In the genomic region with DNA sequence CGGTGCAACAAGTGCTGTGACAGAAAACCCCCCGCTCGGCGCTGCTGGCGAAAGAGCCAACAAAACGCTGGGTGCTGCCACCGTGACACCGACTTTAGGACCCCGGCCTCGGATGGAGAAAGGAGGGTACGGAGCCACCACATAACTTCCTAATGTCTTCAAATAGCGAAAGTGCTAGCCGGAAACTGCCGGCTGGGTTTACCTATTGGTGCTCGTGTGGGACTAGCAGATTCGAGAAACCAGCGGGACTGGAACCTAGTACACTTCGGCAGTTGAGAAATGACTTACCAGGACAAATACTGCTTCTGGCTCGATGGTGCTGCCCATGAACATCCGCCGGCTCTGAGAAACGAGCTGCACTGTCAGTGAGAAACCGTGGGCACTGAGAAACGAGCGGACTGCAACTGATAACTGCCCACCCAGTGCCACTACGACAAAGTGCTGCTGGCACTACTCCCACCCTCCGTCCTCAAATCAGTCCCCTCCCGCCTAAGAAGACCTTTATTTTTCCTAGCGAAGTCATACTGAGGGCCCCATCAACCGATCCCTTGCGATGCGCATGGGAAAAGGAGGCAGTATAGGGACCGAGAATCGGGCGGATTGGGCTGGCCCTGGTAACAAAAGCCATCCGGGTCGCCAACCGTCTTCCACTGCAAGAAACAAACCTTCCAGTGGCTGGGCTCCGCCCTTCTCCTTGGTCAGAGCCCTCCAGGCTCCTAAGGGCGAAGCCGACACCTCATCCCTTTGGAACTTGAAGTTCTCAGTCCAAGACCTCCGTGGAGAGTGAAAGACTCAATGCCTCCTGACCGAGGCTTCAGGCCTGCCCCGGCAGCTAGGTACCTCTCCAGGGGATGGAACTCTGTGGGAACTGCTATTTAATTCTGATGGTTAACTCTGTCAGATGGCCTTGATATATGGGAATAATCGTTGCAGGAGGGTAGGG, we compare ENCODE assay signal across 1 cellular context.
TF ChIP-seq lines count a peak whose summit lies in the region.

No MANE protein-coding gene starts in this region.

TF ChIP-seq in HepG2, 621 proteins besides CTCF, POLR2A, EP300 and RAD21 (continued from another document):
- TF ChIP-seq, protein P1, sequence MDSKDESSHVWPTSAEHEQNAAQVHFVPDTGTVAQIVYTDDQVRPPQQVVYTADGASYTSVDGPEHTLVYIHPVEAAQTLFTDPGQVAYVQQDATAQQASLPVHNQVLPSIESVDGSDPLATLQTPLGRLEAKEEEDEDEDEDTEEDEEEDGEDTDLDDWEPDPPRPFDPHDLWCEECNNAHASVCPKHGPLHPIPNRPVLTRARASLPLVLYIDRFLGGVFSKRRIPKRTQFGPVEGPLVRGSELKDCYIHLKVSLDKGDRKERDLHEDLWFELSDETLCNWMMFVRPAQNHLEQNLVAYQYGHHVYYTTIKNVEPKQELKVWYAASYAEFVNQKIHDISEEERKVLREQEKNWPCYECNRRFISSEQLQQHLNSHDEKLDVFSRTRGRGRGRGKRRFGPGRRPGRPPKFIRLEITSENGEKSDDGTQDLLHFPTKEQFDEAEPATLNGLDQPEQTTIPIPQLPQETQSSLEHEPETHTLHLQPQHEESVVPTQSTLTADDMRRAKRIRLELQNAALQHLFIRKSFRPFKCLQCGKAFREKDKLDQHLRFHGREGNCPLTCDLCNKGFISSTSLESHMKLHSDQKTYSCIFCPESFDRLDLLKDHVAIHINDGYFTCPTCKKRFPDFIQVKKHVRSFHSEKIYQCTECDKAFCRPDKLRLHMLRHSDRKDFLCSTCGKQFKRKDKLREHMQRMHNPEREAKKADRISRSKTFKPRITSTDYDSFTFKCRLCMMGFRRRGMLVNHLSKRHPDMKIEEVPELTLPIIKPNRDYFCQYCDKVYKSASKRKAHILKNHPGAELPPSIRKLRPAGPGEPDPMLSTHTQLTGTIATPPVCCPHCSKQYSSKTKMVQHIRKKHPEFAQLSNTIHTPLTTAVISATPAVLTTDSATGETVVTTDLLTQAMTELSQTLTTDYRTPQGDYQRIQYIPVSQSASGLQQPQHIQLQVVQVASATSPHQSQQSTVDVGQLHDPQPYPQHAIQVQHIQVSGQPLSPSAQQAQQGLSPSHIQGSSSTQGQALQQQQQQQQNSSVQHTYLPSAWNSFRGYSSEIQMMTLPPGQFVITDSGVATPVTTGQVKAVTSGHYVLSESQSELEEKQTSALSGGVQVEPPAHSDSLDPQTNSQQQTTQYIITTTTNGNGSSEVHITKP (CRISPR knock-in tag; IDR thresholded peaks at IDR 0.05; ENCODE audit: low read depth) = no peak
- TF ChIP-seq, protein P2, sequence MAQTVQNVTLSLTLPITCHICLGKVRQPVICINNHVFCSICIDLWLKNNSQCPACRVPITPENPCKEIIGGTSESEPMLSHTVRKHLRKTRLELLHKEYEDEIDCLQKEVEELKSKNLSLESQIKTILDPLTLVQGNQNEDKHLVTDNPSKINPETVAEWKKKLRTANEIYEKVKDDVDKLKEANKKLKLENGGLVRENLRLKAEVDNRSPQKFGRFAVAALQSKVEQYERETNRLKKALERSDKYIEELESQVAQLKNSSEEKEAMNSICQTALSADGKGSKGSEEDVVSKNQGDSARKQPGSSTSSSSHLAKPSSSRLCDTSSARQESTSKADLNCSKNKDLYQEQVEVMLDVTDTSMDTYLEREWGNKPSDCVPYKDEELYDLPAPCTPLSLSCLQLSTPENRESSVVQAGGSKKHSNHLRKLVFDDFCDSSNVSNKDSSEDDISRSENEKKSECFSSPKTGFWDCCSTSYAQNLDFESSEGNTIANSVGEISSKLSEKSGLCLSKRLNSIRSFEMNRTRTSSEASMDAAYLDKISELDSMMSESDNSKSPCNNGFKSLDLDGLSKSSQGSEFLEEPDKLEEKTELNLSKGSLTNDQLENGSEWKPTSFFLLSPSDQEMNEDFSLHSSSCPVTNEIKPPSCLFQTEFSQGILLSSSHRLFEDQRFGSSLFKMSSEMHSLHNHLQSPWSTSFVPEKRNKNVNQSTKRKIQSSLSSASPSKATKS (CRISPR knock-in tag; IDR thresholded peaks at IDR 0.05) = no peak
- TF ChIP-seq SRY (CRISPR knock-in tag; IDR thresholded peaks at IDR 0.05) (no peak), ZNF607 (CRISPR knock-in tag; IDR thresholded peaks at IDR 0.05; ENCODE audit: borderline replicate concordance) (no peak), ZNF629 (CRISPR knock-in tag; conservative IDR thresholded peaks at IDR 0.05) (no peak), POLR2AphosphoS5 (IDR thresholded peaks at IDR 0.05; ENCODE audit: low read depth, low read length) (peak; percentile 57), NAIF1 (CRISPR knock-in tag; IDR thresholded peaks at IDR 0.05; ENCODE audit: borderline replicate concordance) (no peak), ZNF737 (CRISPR knock-in tag; IDR thresholded peaks at IDR 0.05; ENCODE audit: borderline replicate concordance) (no peak), SPEN (CRISPR knock-in tag; IDR thresholded peaks at IDR 0.05; ENCODE audit: low read depth) (peak; percentile 57), ZNF546 (CRISPR knock-in tag; conservative IDR thresholded peaks at IDR 0.05) (no peak), PLRG1 (conservative IDR thresholded peaks at IDR 0.05) (no peak), ATAD3A (CRISPR knock-in tag; IDR thresholded peaks at IDR 0.05) (no peak), TCF12 (IDR thresholded peaks at IDR 0.05) (no peak), TCF12 (CRISPR knock-in tag; IDR thresholded peaks at IDR 0.05) (no peak), SNRNP70 (IDR thresholded peaks at IDR 0.05; ENCODE audit: low read depth, low read length) (no peak), PHF21A (CRISPR knock-in tag; IDR thresholded peaks at IDR 0.05) (peak; percentile 67; the same call in 1 of the 2 replicates), ZFP36 (IDR thresholded peaks at IDR 0.05; ENCODE audit: borderline replicate concordance, low read depth, low read length, partially characterized antibody) (no peak), ZFP62 (CRISPR knock-in tag; IDR thresholded peaks at IDR 0.05) (no peak)
- TF ChIP-seq, protein P3, sequence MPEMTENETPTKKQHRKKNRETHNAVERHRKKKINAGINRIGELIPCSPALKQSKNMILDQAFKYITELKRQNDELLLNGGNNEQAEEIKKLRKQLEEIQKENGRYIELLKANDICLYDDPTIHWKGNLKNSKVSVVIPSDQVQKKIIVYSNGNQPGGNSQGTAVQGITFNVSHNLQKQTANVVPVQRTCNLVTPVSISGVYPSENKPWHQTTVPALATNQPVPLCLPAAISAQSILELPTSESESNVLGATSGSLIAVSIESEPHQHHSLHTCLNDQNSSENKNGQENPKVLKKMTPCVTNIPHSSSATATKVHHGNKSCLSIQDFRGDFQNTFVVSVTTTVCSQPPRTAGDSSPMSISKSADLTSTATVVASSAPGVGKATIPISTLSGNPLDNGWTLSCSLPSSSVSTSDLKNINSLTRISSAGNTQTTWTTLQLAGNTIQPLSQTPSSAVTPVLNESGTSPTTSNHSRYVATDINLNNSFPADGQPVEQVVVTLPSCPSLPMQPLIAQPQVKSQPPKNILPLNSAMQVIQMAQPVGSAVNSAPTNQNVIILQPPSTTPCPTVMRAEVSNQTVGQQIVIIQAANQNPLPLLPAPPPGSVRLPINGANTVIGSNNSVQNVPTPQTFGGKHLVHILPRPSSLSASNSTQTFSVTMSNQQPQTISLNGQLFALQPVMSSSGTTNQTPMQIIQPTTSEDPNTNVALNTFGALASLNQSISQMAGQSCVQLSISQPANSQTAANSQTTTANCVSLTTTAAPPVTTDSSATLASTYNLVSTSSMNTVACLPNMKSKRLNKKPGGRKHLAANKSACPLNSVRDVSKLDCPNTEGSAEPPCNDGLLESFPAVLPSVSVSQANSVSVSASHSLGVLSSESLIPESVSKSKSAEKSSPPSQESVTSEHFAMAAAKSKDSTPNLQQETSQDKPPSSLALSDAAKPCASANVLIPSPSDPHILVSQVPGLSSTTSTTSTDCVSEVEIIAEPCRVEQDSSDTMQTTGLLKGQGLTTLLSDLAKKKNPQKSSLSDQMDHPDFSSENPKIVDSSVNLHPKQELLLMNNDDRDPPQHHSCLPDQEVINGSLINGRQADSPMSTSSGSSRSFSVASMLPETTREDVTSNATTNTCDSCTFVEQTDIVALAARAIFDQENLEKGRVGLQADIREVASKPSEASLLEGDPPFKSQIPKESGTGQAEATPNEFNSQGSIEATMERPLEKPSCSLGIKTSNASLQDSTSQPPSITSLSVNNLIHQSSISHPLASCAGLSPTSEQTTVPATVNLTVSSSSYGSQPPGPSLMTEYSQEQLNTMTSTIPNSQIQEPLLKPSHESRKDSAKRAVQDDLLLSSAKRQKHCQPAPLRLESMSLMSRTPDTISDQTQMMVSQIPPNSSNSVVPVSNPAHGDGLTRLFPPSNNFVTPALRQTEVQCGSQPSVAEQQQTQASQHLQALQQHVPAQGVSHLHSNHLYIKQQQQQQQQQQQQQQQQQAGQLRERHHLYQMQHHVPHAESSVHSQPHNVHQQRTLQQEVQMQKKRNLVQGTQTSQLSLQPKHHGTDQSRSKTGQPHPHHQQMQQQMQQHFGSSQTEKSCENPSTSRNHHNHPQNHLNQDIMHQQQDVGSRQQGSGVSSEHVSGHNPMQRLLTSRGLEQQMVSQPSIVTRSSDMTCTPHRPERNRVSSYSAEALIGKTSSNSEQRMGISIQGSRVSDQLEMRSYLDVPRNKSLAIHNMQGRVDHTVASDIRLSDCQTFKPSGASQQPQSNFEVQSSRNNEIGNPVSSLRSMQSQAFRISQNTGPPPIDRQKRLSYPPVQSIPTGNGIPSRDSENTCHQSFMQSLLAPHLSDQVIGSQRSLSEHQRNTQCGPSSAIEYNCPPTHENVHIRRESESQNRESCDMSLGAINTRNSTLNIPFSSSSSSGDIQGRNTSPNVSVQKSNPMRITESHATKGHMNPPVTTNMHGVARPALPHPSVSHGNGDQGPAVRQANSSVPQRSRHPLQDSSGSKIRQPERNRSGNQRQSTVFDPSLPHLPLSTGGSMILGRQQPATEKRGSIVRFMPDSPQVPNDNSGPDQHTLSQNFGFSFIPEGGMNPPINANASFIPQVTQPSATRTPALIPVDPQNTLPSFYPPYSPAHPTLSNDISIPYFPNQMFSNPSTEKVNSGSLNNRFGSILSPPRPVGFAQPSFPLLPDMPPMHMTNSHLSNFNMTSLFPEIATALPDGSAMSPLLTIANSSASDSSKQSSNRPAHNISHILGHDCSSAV (CRISPR knock-in tag; IDR thresholded peaks at IDR 0.05; ENCODE audit: borderline replicate concordance) = no peak
- TF ChIP-seq, protein P4, sequence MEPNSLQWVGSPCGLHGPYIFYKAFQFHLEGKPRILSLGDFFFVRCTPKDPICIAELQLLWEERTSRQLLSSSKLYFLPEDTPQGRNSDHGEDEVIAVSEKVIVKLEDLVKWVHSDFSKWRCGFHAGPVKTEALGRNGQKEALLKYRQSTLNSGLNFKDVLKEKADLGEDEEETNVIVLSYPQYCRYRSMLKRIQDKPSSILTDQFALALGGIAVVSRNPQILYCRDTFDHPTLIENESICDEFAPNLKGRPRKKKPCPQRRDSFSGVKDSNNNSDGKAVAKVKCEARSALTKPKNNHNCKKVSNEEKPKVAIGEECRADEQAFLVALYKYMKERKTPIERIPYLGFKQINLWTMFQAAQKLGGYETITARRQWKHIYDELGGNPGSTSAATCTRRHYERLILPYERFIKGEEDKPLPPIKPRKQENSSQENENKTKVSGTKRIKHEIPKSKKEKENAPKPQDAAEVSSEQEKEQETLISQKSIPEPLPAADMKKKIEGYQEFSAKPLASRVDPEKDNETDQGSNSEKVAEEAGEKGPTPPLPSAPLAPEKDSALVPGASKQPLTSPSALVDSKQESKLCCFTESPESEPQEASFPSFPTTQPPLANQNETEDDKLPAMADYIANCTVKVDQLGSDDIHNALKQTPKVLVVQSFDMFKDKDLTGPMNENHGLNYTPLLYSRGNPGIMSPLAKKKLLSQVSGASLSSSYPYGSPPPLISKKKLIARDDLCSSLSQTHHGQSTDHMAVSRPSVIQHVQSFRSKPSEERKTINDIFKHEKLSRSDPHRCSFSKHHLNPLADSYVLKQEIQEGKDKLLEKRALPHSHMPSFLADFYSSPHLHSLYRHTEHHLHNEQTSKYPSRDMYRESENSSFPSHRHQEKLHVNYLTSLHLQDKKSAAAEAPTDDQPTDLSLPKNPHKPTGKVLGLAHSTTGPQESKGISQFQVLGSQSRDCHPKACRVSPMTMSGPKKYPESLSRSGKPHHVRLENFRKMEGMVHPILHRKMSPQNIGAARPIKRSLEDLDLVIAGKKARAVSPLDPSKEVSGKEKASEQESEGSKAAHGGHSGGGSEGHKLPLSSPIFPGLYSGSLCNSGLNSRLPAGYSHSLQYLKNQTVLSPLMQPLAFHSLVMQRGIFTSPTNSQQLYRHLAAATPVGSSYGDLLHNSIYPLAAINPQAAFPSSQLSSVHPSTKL (CRISPR knock-in tag; IDR thresholded peaks at IDR 0.05) = 0 out of 2 replicates have a peak, but pooled peaks have one; percentile 55
- TF ChIP-seq, protein P5, sequence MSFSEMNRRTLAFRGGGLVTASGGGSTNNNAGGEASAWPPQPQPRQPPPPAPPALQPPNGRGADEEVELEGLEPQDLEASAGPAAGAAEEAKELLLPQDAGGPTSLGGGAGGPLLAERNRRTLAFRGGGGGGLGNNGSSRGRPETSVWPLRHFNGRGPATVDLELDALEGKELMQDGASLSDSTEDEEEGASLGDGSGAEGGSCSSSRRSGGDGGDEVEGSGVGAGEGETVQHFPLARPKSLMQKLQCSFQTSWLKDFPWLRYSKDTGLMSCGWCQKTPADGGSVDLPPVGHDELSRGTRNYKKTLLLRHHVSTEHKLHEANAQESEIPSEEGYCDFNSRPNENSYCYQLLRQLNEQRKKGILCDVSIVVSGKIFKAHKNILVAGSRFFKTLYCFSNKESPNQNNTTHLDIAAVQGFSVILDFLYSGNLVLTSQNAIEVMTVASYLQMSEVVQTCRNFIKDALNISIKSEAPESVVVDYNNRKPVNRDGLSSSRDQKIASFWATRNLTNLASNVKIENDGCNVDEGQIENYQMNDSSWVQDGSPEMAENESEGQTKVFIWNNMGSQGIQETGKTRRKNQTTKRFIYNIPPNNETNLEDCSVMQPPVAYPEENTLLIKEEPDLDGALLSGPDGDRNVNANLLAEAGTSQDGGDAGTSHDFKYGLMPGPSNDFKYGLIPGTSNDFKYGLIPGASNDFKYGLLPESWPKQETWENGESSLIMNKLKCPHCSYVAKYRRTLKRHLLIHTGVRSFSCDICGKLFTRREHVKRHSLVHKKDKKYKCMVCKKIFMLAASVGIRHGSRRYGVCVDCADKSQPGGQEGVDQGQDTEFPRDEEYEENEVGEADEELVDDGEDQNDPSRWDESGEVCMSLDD (CRISPR knock-in tag; IDR thresholded peaks at IDR 0.05; ENCODE audit: borderline replicate concordance) = no peak
- TF ChIP-seq, protein P6, sequence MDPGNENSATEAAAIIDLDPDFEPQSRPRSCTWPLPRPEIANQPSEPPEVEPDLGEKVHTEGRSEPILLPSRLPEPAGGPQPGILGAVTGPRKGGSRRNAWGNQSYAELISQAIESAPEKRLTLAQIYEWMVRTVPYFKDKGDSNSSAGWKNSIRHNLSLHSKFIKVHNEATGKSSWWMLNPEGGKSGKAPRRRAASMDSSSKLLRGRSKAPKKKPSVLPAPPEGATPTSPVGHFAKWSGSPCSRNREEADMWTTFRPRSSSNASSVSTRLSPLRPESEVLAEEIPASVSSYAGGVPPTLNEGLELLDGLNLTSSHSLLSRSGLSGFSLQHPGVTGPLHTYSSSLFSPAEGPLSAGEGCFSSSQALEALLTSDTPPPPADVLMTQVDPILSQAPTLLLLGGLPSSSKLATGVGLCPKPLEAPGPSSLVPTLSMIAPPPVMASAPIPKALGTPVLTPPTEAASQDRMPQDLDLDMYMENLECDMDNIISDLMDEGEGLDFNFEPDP (CRISPR knock-in tag; conservative IDR thresholded peaks at IDR 0.05) = 0 out of 2 replicates have a peak, but pooled peaks have one; percentile 79
